ENCODE assay signal across 13 cellular contexts in the genomic region with DNA sequence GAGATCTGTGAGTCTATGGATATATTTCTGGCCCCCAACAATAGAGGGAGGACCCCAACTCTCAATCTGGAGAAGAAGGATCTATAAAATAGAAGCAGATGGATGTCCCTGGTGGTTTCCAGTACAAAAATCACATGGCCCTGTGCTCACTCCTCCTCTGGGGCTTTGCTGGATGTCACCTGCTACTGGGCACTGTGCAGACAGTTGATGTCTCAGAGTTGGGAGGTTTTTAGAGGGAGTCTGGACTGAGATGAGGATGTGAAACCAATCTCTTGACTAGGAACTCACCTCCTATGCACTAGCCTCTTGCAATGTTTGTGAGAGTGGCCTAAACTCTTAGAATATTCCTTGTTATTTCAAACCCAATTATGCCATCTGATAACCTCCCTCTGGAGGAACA.
DNase-seq lines count a peak whose midpoint lies in the region; ATAC-seq lines count a peak whose summit lies in the region.
"Had no signal": no experiment of that assay in that cellular context is flagged by ENCODE, and none has a peak within 500 bp of the region (broad histone marks: within the 10 kb centered on the region; RNA-seq: fewer than 3 reads in every experiment).

No MANE protein-coding gene starts in this region.

- no peaks in the 10 kb centered on the region for H3K9me3 Mint-ChIP-seq in memory B cell

- no peak overlapping the region for H3K27ac Mint-ChIP-seq in memory B cell

- H3K4me1 Mint-ChIP-seq in memory B cell, result no peaks in the 10 kb centered on the region

- no peaks in the 10 kb centered on the region for H3K36me3 Mint-ChIP-seq in memory B cell

- ATAC-seq in GM19023 (IDR thresholded peaks at IDR 0.05; ENCODE audit: unreplicated experiment) (peak; percentile 62), HG02588 (IDR thresholded peaks at IDR 0.05; ENCODE audit: unreplicated experiment) (peak; percentile 96), HG03442 (IDR thresholded peaks at IDR 0.05; ENCODE audit: unreplicated experiment) (peak; percentile 95), memory B cell (ENCODE audit: low read depth) (peak; percentile 59)

- H3K27me3 Mint-ChIP-seq in memory B cell, result no peaks in the 10 kb centered on the region

- H3K4me3 Mint-ChIP-seq in memory B cell, result no peak overlapping the region

- DNase-seq in memory B cell (ENCODE audit: low spot score in 2 of 2) (no peak), KG1 (lab: John Stamatoyannopoulos, UW) (no peak), cerebellar nuclear complex (lab: John Stamatoyannopoulos, UW) (no peak), NCI-H1417 (lab: John Stamatoyannopoulos, UW) (no peak), inferior parietal cortex (ENCODE audit: extremely low spot score) (no peak)
- DNase-seq: activated CD8-positive, alpha-beta memory T cell treated with anti-CD3 and anti-CD28 coated beads for 24 hours; DMS79 treated with DMSO at 0.1 percent for 48 hours; kidney; NCI-H1930; SHP77 treated with DMSO at 0.1 percent for 48 hours had no signal
